24 cellular contexts compared by ENCODE assay signal in the genomic region with DNA sequence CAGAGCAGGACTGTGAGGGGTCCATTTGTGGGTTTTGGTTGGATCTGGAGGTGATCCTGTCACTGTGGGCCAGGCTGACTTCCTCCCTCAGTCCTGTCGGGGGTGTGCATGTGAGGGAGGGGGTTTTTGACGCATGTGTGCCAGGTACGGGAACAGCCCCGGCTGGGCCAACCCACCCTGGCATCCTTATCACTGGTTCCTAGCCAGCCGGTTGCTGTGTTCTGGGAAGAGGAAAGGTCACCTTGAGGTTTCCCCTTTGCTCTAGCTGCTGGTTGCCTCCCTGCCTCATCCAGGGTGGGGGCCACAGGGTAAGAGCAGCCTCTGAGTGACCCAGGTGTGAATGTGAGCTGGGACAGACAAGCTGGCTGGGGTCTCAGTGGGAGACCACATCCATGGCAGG. TPM values are rescaled to one million over a fixed set of nuclear protein-coding genes. Genes with fewer than 3 reads are reported as not detected.
"Had no signal": no experiment of that assay in that cellular context is flagged by ENCODE, and none has a peak within 500 bp of the region (broad histone marks: within the 10 kb centered on the region; RNA-seq: fewer than 3 reads in every experiment).

No MANE protein-coding gene starts in this region.

- H3K4me3 ChIP-seq: breast epithelium, Peyer's patch had no signal

- H3K27ac ChIP-seq: breast epithelium, Peyer's patch, RWPE1 had no signal

- H3K27me3 ChIP-seq: Peyer's patch had no signal

- H3K36me3 ChIP-seq: breast epithelium, Peyer's patch had no signal

- H3K4me1 ChIP-seq: breast epithelium, Peyer's patch had no signal

- ATAC-seq: activated CD8-positive, alpha-beta memory T cell treated with anti-CD3 and anti-CD28 coated beads, Interleukin-2, amount 10 ng/mL, durations not matched to agents 7 days and 5 days; T-helper 17 cell had no signal

- DNase-seq: activated CD4-positive, alpha-beta T cell treated with anti-CD3 and anti-CD28 coated beads for 1 hour; activated CD4-positive, alpha-beta T cell treated with anti-CD3 and anti-CD28 coated beads, Interleukin-2, amount 10 ng/mL, durations not matched to agents 24 days and 14 days; activated CD4-positive, alpha-beta T cell treated with anti-CD3 and anti-CD28 coated beads, Interleukin-2, amount 50 U/mL, for 48 hours; activated CD8-positive, alpha-beta memory T cell treated with anti-CD3 and anti-CD28 coated beads, Interleukin-2, amount 10 ng/mL, durations not matched to agents 7 days and 5 days; activated effector memory CD4-positive, alpha-beta T cell treated with Interleukin-2 at 50 U/mL for 16 hours; activated naive CD4-positive, alpha-beta T cell; activated T-cell treated with anti-CD3 and anti-CD28 coated beads, Interleukin-2, amount 50 U/mL, for 24 hours; aorta; central memory CD4-positive, alpha-beta T cell; KG1; NCI-H1048; NCI-H146; NCI-H2029; NCI-H2107; NCI-H69; Peyer's patch; SHP77 treated with DMSO at 0.1 percent for 48 hours; T-helper 17 cell; T-helper 9 cell had no signal

- H3K9me3 ChIP-seq: breast epithelium, Peyer's patch had no signal

RNA-seq across cellular contexts. Expression of a gene that starts 2.5 kb away (rescaled TPM):
- total RNA-seq: activated CD4-positive, alpha-beta T cell treated with anti-CD3 and anti-CD28 coated beads, Interleukin-2, amount 10 ng/mL, durations not matched to agents 24 days and 14 days; activated CD8-positive, alpha-beta memory T cell treated with anti-CD3 and anti-CD28 coated beads, Interleukin-2, amount 10 ng/mL, durations not matched to agents 7 days and 5 days; activated T-helper 1 cell treated with anti-CD3 and anti-CD28 coated beads, Interleukin-12 subunit alpha, Interleukin-12 subunit beta, Interleukin-2, Interleukin-4 antibody, amounts not matched to agents 30 ng/mL and 10 ng/mL and 1 ng/mL, durations not matched to agents 14 hours and 24 hours and 36 hours; breast epithelium; LHCN-M2; M059J; Peyer's patch; T-helper 17 cell had no signal
